In the genomic region with DNA sequence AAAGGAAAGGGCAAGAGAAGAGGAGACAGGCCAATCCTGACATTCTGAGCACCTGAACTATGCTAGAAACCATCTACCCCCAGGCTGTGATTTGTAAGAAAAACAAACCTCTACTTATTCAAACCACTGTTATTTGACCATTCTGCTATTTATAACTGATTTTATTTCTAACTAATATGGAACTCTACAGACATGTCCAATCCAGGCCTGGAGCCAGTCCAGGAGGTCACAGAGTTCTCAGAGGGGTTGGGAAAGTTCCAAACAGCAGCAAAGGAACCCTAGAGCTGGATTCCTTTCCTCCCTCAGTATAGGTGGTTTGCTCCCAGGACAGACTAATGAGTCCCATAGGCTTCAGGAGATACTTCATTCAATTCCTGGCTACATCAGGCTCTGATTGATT, we compare ENCODE assay signal across 1 cellular context.
TF ChIP-seq lines count a peak whose summit lies in the region.

No MANE protein-coding gene starts in this region.

TF ChIP-seq in SK-N-SH, 30 proteins besides CTCF, POLR2A, EP300 and RAD21 (continued from another document):
- TF ChIP-seq, protein P1, sequence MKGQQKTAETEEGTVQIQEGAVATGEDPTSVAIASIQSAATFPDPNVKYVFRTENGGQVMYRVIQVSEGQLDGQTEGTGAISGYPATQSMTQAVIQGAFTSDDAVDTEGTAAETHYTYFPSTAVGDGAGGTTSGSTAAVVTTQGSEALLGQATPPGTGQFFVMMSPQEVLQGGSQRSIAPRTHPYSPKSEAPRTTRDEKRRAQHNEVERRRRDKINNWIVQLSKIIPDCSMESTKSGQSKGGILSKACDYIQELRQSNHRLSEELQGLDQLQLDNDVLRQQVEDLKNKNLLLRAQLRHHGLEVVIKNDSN (IDR thresholded peaks at IDR 0.05; ENCODE audit: borderline replicate concordance, low read depth) = no peak
- TF ChIP-seq, protein P2, sequence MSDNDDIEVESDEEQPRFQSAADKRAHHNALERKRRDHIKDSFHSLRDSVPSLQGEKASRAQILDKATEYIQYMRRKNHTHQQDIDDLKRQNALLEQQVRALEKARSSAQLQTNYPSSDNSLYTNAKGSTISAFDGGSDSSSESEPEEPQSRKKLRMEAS (IDR thresholded peaks at IDR 0.05; ENCODE audit: low read depth) = no peak
